25 cellular contexts compared by ENCODE assay signal in the genomic region with DNA sequence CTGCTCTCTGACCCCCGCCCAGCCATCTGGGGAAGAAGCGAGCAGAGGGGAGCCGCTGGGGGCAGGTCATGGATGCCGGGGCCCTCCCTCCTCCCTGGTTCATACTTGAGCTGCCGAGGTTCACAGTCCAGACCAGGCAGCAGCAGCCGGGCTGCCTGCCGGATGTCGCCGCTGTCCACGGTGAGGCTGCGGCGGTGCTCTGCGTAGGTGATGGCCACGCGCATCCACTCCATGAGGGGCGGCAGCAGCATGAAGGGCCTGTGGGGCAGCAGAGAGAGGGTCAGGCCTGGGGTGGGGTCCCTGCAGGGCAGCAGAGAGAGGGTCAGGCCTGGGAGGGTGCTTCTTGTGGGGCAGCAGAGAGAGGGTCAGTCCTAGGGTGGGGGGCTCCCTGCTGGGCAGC.
"Had no signal": no experiment of that assay in that cellular context is flagged by ENCODE, and none has a peak within 500 bp of the region (broad histone marks: within the 10 kb centered on the region; RNA-seq: fewer than 3 reads in every experiment).

No MANE protein-coding gene starts in this region.

- H3K4me3 ChIP-seq: left lung, lung, mucosa of descending colon, psoas muscle, skin epidermis, suprapubic skin, thoracic aorta, tibial artery, upper lobe of right lung had no signal

- H3K36me3 Mint-ChIP-seq: naive thymus-derived CD4-positive, alpha-beta T cell; natural killer cell treated with Interleukin-12 subunit alpha and Interleukin-12 subunit beta and Interleukin-15 and Interleukin-18, amount 100 ng/mL, for 72 hours had no signal

- FAIRE-seq: keratinocyte had no signal

- H3K9me3 Mint-ChIP-seq: naive thymus-derived CD4-positive, alpha-beta T cell; natural killer cell treated with Interleukin-12 subunit alpha and Interleukin-12 subunit beta and Interleukin-15 and Interleukin-18, amount 100 ng/mL, for 72 hours had no signal

- H3K27ac Mint-ChIP-seq: naive thymus-derived CD4-positive, alpha-beta T cell; natural killer cell treated with Interleukin-12 subunit alpha and Interleukin-12 subunit beta and Interleukin-15 and Interleukin-18, amount 100 ng/mL, for 72 hours had no signal

- H3K79me2 ChIP-seq: parathyroid adenoma had no signal

- DNase-seq: head of caudate nucleus; hippocampal formation; left colon; left lung; midbrain; mucosa of descending colon; naive thymus-derived CD4-positive, alpha-beta T cell; nucleus accumbens; stimulated activated CD4-positive, alpha-beta T cell treated with anti-CD3 and anti-CD28 coated beads, Interleukin-12 subunit alpha, Interleukin-12 subunit beta, amount 100 ng/mL, for 4 hours; stimulated activated CD4-positive, alpha-beta T cell treated with anti-CD3 and anti-CD28 coated beads, Interleukin-15, amount 100 ng/mL, for 24 hours; stimulated activated CD4-positive, alpha-beta T cell treated with anti-CD3 and anti-CD28 coated beads, Interleukin-2, amount 100 ng/mL, for 24 hours; stimulated activated CD4-positive, alpha-beta T cell treated with anti-CD3 and anti-CD28 coated beads, Interleukin-4, amount 100 ng/mL, for 1 hour; stimulated activated naive CD4-positive, alpha-beta T cell treated with Interleukin-2 at 50 U/mL for 16 hours; tibial artery; trophoblast cell; upper lobe of right lung had no signal

- H3K9ac ChIP-seq: parathyroid adenoma had no signal

- ATAC-seq: left colon; left lung; mucosa of descending colon; naive thymus-derived CD4-positive, alpha-beta T cell; natural killer cell treated with Interleukin-12 subunit alpha and Interleukin-12 subunit beta and Interleukin-15 and Interleukin-18, amount 100 ng/mL, for 72 hours; psoas muscle; sciatic nerve; upper lobe of right lung had no signal

- H3K27me3 ChIP-seq: tibial artery, upper lobe of right lung had no signal

- H3K36me3 ChIP-seq: left lung, suprapubic skin, thoracic aorta, upper lobe of right lung had no signal

- H3K27me3 Mint-ChIP-seq: natural killer cell treated with Interleukin-12 subunit alpha and Interleukin-12 subunit beta and Interleukin-15 and Interleukin-18, amount 100 ng/mL, for 72 hours had no signal

- H2AFZ ChIP-seq: parathyroid adenoma had no signal

- H3K27ac ChIP-seq: left lung, parathyroid adenoma, psoas muscle, skin epidermis, suprapubic skin, thoracic aorta, tibial artery, upper lobe of right lung had no signal

- H3K9me3 ChIP-seq: left lung, mucosa of descending colon, psoas muscle, suprapubic skin, thoracic aorta, tibial artery, upper lobe of right lung had no signal

- H3K4me1 ChIP-seq: parathyroid adenoma had no signal
